ENCODE assay signal across 9 cellular contexts in the genomic region with DNA sequence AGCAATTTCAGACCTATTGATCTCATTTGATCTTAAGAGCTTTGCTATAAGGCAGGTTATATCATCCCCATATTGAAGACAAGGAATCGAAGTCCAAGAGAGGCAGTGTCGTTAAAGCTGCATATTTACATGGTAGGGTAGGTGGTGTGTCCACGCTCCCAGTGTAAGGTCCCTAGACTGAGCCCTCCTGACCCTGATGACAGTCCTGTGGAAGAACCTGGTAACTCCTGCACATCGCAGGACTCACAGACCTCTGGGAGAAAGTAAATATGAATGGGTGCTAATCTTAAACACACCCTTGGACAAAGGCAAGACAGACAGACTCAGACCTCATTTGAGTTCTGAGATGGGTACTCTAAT. TPM values are rescaled to one million over a fixed set of nuclear protein-coding genes. Genes with fewer than 3 reads are reported as not detected.
DNase-seq lines count a peak whose midpoint lies in the region; ATAC-seq, FAIRE-seq and TF ChIP-seq lines count a peak whose summit lies in the region.
"Had no signal": no experiment of that assay in that cellular context is flagged by ENCODE, and none has a peak within 500 bp of the region (broad histone marks: within the 10 kb centered on the region; RNA-seq: fewer than 3 reads in every experiment).

No MANE protein-coding gene starts in this region.

- TF ChIP-seq RAD21 in GM12878 (IDR thresholded peaks at IDR 0.05; ENCODE audit: insufficient read depth, low read depth, low read length), result no peak

- POLR2A ChIA-PET in GM12878 (lab: Charles Lee), result interaction anchor here (0.6 to 8.8 kb wide), 27 partner anchors 10 to 523 kb away, joined by 3 to 330 read pairs (median 5); a partner anchor contains a TSS

- H3K9ac ChIP-seq in GM12878 (ENCODE audit: control insufficient read depth, insufficient read depth, low read length), result peak overlapping the region; percentile 87

- intact Hi-C loops in heart left ventricle (cut with DNase I) (loop anchor here in 1 of 10 donors (1.0 kb wide), 1 partner anchor 55 kb away; no protein-coding TSS in a partner anchor), Right ventricle myocardium inferior (cut with DNase I) (no loop called here), GM12878 (cut with micrococcal nuclease; ENCODE audit: unreplicated experiment) (loop anchor here (1.0 to 2.0 kb wide), 2 partner anchors 47 to 60 kb away; no protein-coding TSS in a partner anchor), transverse colon (cut with DNase I; ENCODE audit: low total_unique reads) (no loop called here)

- peak overlapping the region in 3 of 12 donors; percentile 61 to 81 (median 62) for H3K4me3 ChIP-seq in heart left ventricle
- H3K4me3 ChIP-seq in GM12878, result peak overlapping the region; percentile 82
- no peak overlapping the region for H3K4me3 ChIP-seq in transverse colon

- H3K36me3 ChIP-seq in heart left ventricle (peaks cover 0 to 25% (median 0%) of the 10 kb centered on the region in 9 donors), GM12878 (ENCODE audit: control insufficient read depth in 2 of 2, insufficient read depth in 2 of 2, low read length in 1 of 2) (no peaks in the 10 kb centered on the region; a peak in 1 of 4 replicates), transverse colon (no peaks in the 10 kb centered on the region)

- no peak for FAIRE-seq in GM12878 (lab: Jason Lieb, UNC)

- ATAC-seq in heart left ventricle, result no peak
- no peak for ATAC-seq in Right ventricle myocardium inferior
- peak; percentile 1 for ATAC-seq in HG03060 (IDR thresholded peaks at IDR 0.05; ENCODE audit: low read depth, unreplicated experiment)
- ATAC-seq in GM12878, result peak; percentile 7

- RAD21 ChIA-PET in GM12878 (lab: Charles Lee; ENCODE audit: unreplicated experiment), result interaction anchor here (0.7 to 7.9 kb wide), 21 partner anchors 13 to 189 kb away, joined by 3 to 172 read pairs (median 4); a partner anchor contains a TSS

- DNase-seq in heart left ventricle, result no peak
- DNase-seq in Right ventricle myocardium inferior (ENCODE audit: missing footprints), result no peak
- peak; percentile 38 for DNase-seq in GM12878 (ENCODE audit: low read depth, low spot score)
- DNase-seq in transverse colon, result no peak
- no peak for DNase-seq in iPS-NIHi11 (ENCODE audit: low spot score)
- no peak for DNase-seq in NCI-H2081 (lab: John Stamatoyannopoulos, UW)
- DNase-seq in MV-4-11 (lab: John Stamatoyannopoulos, UW), result no peak
- DNase-seq: cortex of kidney had no signal

- H3K27me3 ChIP-seq in heart left ventricle (no peaks in the 10 kb centered on the region), GM12878 (replicated peaks in 1 of 2; ENCODE audit: control insufficient read depth in 2 of 2, insufficient read depth in 2 of 2, low read length in 1 of 2) (no peaks in the 10 kb centered on the region), transverse colon (peaks cover 9% of the 10 kb centered on the region)

- 83 to 88% (median 87%) methylated on average over 4 of the region's 4 CpGs for WGBS in heart left ventricle, 4 donors
- 0% methylated on average over 4 of the region's 4 CpGs for WGBS in GM12878 (ENCODE audit: insufficient coverage, insufficient replicate concordance, low lambda C conversion rate, missing lambda C conversion rate)
- 70 to 72% methylated on average over 3 to 4 of the region's 4 CpGs for WGBS in transverse colon (ENCODE audit: low coverage in 1 of 2), 2 donors

- no peaks in the 10 kb centered on the region for H4K20me1 ChIP-seq in GM12878 (ENCODE audit: control insufficient read depth, insufficient read depth)

- no peaks in the 10 kb centered on the region for H3K9me3 ChIP-seq in heart left ventricle
- H3K9me3 ChIP-seq in GM12878 (replicated peaks; ENCODE audit: control insufficient read depth, insufficient read depth, low read length), result no peaks in the 10 kb centered on the region
- no peaks in the 10 kb centered on the region for H3K9me3 ChIP-seq in transverse colon

- CTCF ChIA-PET in GM12878 (lab: Yijun Ruan, JAX), result interaction anchor here (0.6 to 6.0 kb wide), 22 partner anchors 9 to 196 kb away, joined by 3 to 55 read pairs (median 5); a partner anchor contains a TSS

- peak overlapping the region; percentile 90 for H3K4me2 ChIP-seq in GM12878 (ENCODE audit: control insufficient read depth, insufficient read depth)

- in situ Hi-C loops in GM12878 (cut with MboI) (no loop called here), transverse colon (cut with MboI; ENCODE audit: low pct_ligation_motif_present in 1 of 4, low pct_unique_long_range_greater_than_20kb in 1 of 4, low sequenced_read_pairs in 3 of 4) (loop anchor here in 1 of 4 donors (10.0 kb wide), 1 partner anchor 60 kb away; no protein-coding TSS in a partner anchor)

- TF ChIP-seq EP300 in GM12878 (IDR thresholded peaks at IDR 0.05; ENCODE audit: borderline replicate concordance in 1 of 2, control insufficient read depth in 1 of 2, low read depth in 2 of 2, low read length in 2 of 2) (no peak), transverse colon (IDR thresholded peaks at IDR 0.05; ENCODE audit: low read depth) (no peak)

- H3K4me1 ChIP-seq in heart left ventricle, result peaks cover 0 to 65% (median 4%) of the 10 kb centered on the region in 12 donors
- peaks cover 20% of the 10 kb centered on the region for H3K4me1 ChIP-seq in GM12878 (ENCODE audit: control insufficient read depth, insufficient read depth, low read length)
- peaks cover 0 to 6% (median 0%) of the 10 kb centered on the region in 4 donors for H3K4me1 ChIP-seq in transverse colon

- TF ChIP-seq CTCF in heart left ventricle (IDR thresholded peaks at IDR 0.05) (no peak), GM12878 (IDR thresholded peaks at IDR 0.05 in 2 of 3, conservative IDR thresholded peaks at IDR 0.05 in 1 of 3; ENCODE audit: control insufficient read depth in 2 of 3, extremely low read depth in 1 of 3, insufficient read depth in 1 of 3, low read depth in 3 of 3, low read length in 3 of 3) (no peak), transverse colon (IDR thresholded peaks at IDR 0.05) (no peak)

- no TSS peak for BruUV-seq in GM12878 (replicated peaks; lab: Mats Ljungman, UMichigan)

- H3K27ac ChIP-seq in heart left ventricle (peak overlapping the region in 11 of 12 donors; percentile 28 to 94 (median 64)), GM12878 (ENCODE audit: control insufficient read depth, insufficient read depth) (peak overlapping the region; percentile 99), transverse colon (peak overlapping the region in 3 of 4 donors; percentile 51 to 76 (median 76))

- H3K79me2 ChIP-seq in GM12878 (ENCODE audit: control insufficient read depth, insufficient read depth, low read length), result peaks cover 90% of the 10 kb centered on the region

- SMC1A ChIA-PET in GM12878 (lab: Charles Lee; ENCODE audit: uncharacterized antibody, unreplicated experiment), result interaction anchor here (0.8 to 8.9 kb wide), 19 partner anchors 9 to 189 kb away, joined by 3 to 176 read pairs (median 5); a partner anchor contains a TSS

- TF ChIP-seq POLR2A in heart left ventricle (IDR thresholded peaks at IDR 0.05), result no peak
- peak; percentile 25; the same call in 1 of the 2 replicates for TF ChIP-seq POLR2A in GM12878 (IDR thresholded peaks at IDR 0.05; ENCODE audit: low read depth, low read length)
- TF ChIP-seq POLR2A in transverse colon (IDR thresholded peaks at IDR 0.05), result no peak

- peak overlapping the region; percentile 59 for H2AFZ ChIP-seq in GM12878 (ENCODE audit: control insufficient read depth, low read depth, low read length)

TF ChIP-seq in GM12878, 131 proteins besides CTCF, POLR2A, EP300 and RAD21 (continues in another document):
- TF ChIP-seq SMARCA5 (IDR thresholded peaks at IDR 0.05), result 0 out of 2 replicates have a peak, but pooled peaks have one; percentile 26

RNA-seq across cellular contexts. Expression of a gene that starts 0.6 kb away (rescaled TPM):
- 100 to 1,000 TPM in 2 of 9 donors, 10 to 100 TPM in 7; 16.6 to 346 (median 30.7) TPM for total RNA-seq in heart left ventricle
- 10 to 100 TPM; 25.0 to 30.1 TPM for polyA plus RNA-seq in heart left ventricle
- total RNA-seq in Right ventricle myocardium inferior, result 38.4 TPM
- 134 and 137 TPM in 2 replicates for total RNA-seq in GM12878 (2013; cell fraction: nucleolus; rRNA removed)
- total RNA-seq in GM12878 (2014; rRNA removed), result 395 and 404 TPM in 2 replicates
- 285 and 287 TPM in 2 replicates for total RNA-seq in GM12878 (2014; rRNA removed; fragmentation: Illumina TruSeq; extraction: Trizol)
- 481 and 486 TPM in 2 replicates for total RNA-seq in GM12878 (2021)
- polyA plus RNA-seq in GM12878 (2011; ENCODE audit: low read depth), result 254 TPM
- 292 and 430 TPM in 2 replicates for polyA plus RNA-seq in GM12878 (2011; rRNA removed)
- polyA plus RNA-seq in GM12878 (2011; cell fraction: cytosol; rRNA removed), result 502 and 678 TPM in 2 replicates
- 323 and 407 TPM in 2 replicates for polyA plus RNA-seq in GM12878 (2011; cell fraction: nucleus; rRNA removed)
- polyA plus RNA-seq in GM12878 (2012), result 456 and 490 TPM in 2 replicates
- 226 and 305 TPM in 2 replicates for polyA plus RNA-seq in GM12878 (2014; fragmentation: Illumina TruSeq; extraction: Trizol)
- 100 to 1,000 TPM; 101 to 177 TPM for polyA plus RNA-seq in GM12878 (2014; fragmentation: Nextera tagmentation; extraction: Ambion mirVana)
- polyA plus RNA-seq in GM12878 (2014; rRNA removed), result 675 and 740 TPM in 2 replicates
- polyA plus RNA-seq in GM12878 (2016; fragmentation: Nextera tagmentation; extraction: Ambion mirVana), result 100 to 1,000 TPM; 346 to 359 TPM
- polyA minus RNA-seq in GM12878 (2011; rRNA and poly(A)+ RNA removed), result 225 and 371 TPM in 2 replicates
- 92.2 and 105 TPM in 2 replicates for polyA minus RNA-seq in GM12878 (2011; cell fraction: cytosol; rRNA and poly(A)+ RNA removed)
- 45.3 and 62.7 TPM in 2 replicates for polyA minus RNA-seq in GM12878 (2011; cell fraction: nucleus; rRNA and poly(A)+ RNA removed)
- total RNA-seq in transverse colon, result 10 to 100 TPM in 3 of 4 donors, 1 to 10 TPM in 1; 10.0 to 68.0 (median 40.4) TPM

RNA-seq across cellular contexts. Expression of a gene that starts 1.7 kb away (rescaled TPM):
- total RNA-seq in heart left ventricle (100 to 1,000 TPM in 2 of 9 donors, 10 to 100 TPM in 7; 18.6 to 438 (median 51.0) TPM), Right ventricle myocardium inferior (42.8 TPM), GM12878 (2014; rRNA removed) (1,084 and 1,097 TPM in 2 replicates), GM12878 (2014; rRNA removed; fragmentation: Illumina TruSeq; extraction: Trizol) (990 and 1,018 TPM in 2 replicates), GM12878 (2021) (707 and 749 TPM in 2 replicates), transverse colon (10 to 100 TPM in 3 of 4 donors, 1 to 10 TPM in 1; 2.2 to 77.8 (median 28.7) TPM)
- polyA plus RNA-seq in heart left ventricle (10 to 100 TPM; 18.2 to 23.5 TPM), GM12878 (2011; rRNA removed) (1,074 and 1,640 TPM in 2 replicates), GM12878 (2014; fragmentation: Illumina TruSeq; extraction: Trizol) (1,388 and 1,535 TPM in 2 replicates), GM12878 (2014; fragmentation: Nextera tagmentation; extraction: Ambion mirVana) (100 to 1,000 TPM; 508 to 665 TPM), GM12878 (2014; rRNA removed) (952 and 1,003 TPM in 2 replicates), GM12878 (2016; fragmentation: Nextera tagmentation; extraction: Ambion mirVana) (100 to 1,000 TPM; 640 to 684 TPM)
- 426 and 443 TPM in 2 replicates for total RNA-seq in GM12878 (2013; cell fraction: nucleolus; rRNA removed)
- polyA plus RNA-seq in GM12878 (2011; ENCODE audit: low read depth), result 802 TPM
- polyA plus RNA-seq in GM12878 (2011; cell fraction: cytosol; rRNA removed), result 1,290 and 1,476 TPM in 2 replicates
- 450 and 715 TPM in 2 replicates for polyA plus RNA-seq in GM12878 (2011; cell fraction: nucleus; rRNA removed)
- 953 and 1,333 TPM in 2 replicates for polyA plus RNA-seq in GM12878 (2012)
- 630 and 837 TPM in 2 replicates for polyA minus RNA-seq in GM12878 (2011; rRNA and poly(A)+ RNA removed)
- polyA minus RNA-seq in GM12878 (2011; cell fraction: cytosol; rRNA and poly(A)+ RNA removed), result 250 and 316 TPM in 2 replicates
- 116 and 131 TPM in 2 replicates for polyA minus RNA-seq in GM12878 (2011; cell fraction: nucleus; rRNA and poly(A)+ RNA removed)

Comparison
In these comparisons a context has a peak if more than half of its experiments do, and no peak if none do; other contexts are left out.
1. ATAC-seq: peak in HG03060 (single experiment) and GM12878 (single experiment); none in heart left ventricle (0 of 4) and Right ventricle myocardium inferior (single experiment).
2. Peak in every context shown above with its lines, with median percentiles within 50 percentile points of each other: H3K27ac ChIP-seq.